ENCODE assay signal across 19 cellular contexts in genomic region chr6:149831380-149831820, GRCh38. TPM values are rescaled to one million over a fixed set of nuclear protein-coding genes. Genes with fewer than 3 reads are reported as not detected.
A peak's percentile ranks its signal among the peaks of the same experiment; 100 is the strongest.
DNase-seq lines count a peak whose midpoint lies in the region; ATAC-seq, FAIRE-seq and TF ChIP-seq lines count a peak whose summit lies in the region.
"Had no signal": no experiment of that assay in that cellular context is flagged by ENCODE, and none has a peak within 500 bp of the region (broad histone marks: within the 10 kb centered on the region; RNA-seq: fewer than 3 reads in every experiment).

No MANE protein-coding gene starts in this region.

- H3K4me2 ChIP-seq in astrocyte (ENCODE audit: low read length) (peak overlapping the region; percentile 42), skeletal muscle satellite cell (ENCODE audit: low read length) (peak overlapping the region; percentile 72)

- TF ChIP-seq CTCF in astrocyte (IDR thresholded peaks at IDR 0.05; ENCODE audit: insufficient read depth, low read depth, low read length), result no peak

- H3K4me1 ChIP-seq in astrocyte (ENCODE audit: insufficient read depth, low read length) (no peaks in the 10 kb centered on the region), skeletal muscle satellite cell (ENCODE audit: control insufficient read depth, insufficient read depth, low read length) (no peaks in the 10 kb centered on the region)

- H3K9me3 ChIP-seq in astrocyte (ENCODE audit: insufficient read depth, low read depth, low read length), result no peaks in the 10 kb centered on the region
- H3K9me3 ChIP-seq in skeletal muscle satellite cell (replicated peaks; ENCODE audit: low read length), result no peaks in the 10 kb centered on the region

- peaks cover 3% of the 10 kb centered on the region for H3K4me1 Mint-ChIP-seq in astrocyte (ENCODE audit: low read depth, unreplicated experiment)
- H3K4me1 Mint-ChIP-seq: activated B cell treated with CpG ODN at 0.5 μM for 24 hours, naive B cell had no signal

- H3K36me3 Mint-ChIP-seq in astrocyte (ENCODE audit: low read depth, unreplicated experiment), result no peaks in the 10 kb centered on the region
- H3K36me3 Mint-ChIP-seq: activated CD8-positive, alpha-beta memory T cell treated with anti-CD3 and anti-CD28 coated beads, Interleukin-2, amount 10 ng/mL, durations not matched to agents 7 days and 5 days; naive B cell had no signal

- no peaks in the 10 kb centered on the region for H3K27me3 Mint-ChIP-seq in astrocyte (ENCODE audit: low read depth, unreplicated experiment)

- no peaks in the 10 kb centered on the region for H3K9me3 Mint-ChIP-seq in astrocyte (ENCODE audit: unreplicated experiment)
- H3K9me3 Mint-ChIP-seq: activated B cell treated with CpG ODN at 0.5 μM for 24 hours; naive B cell; T-helper 1 cell treated with Interleukin-12 subunit alpha and Interleukin-12 subunit beta and Interleukin-4 antibody, amounts not matched to agents 30 μg/mL and 1 μg/mL, for 36 hours had no signal

- no peak overlapping the region for H3K4me3 ChIP-seq in astrocyte (ENCODE audit: insufficient read depth, low read depth, low read length)
- peak overlapping the region; percentile 48 for H3K4me3 ChIP-seq in skeletal muscle satellite cell (ENCODE audit: low read length)

- no peak overlapping the region for H3K4me3 Mint-ChIP-seq in astrocyte (ENCODE audit: unreplicated experiment)
- H3K4me3 Mint-ChIP-seq: activated B cell treated with CpG ODN at 0.5 μM for 24 hours; activated CD8-positive, alpha-beta memory T cell treated with anti-CD3 and anti-CD28 coated beads, Interleukin-2, amount 10 ng/mL, durations not matched to agents 7 days and 5 days; naive B cell; T-helper 1 cell treated with Interleukin-12 subunit alpha and Interleukin-12 subunit beta and Interleukin-4 antibody, amounts not matched to agents 30 μg/mL and 1 μg/mL, for 36 hours had no signal

- H3K27ac Mint-ChIP-seq in astrocyte (ENCODE audit: unreplicated experiment), result no peak overlapping the region
- H3K27ac Mint-ChIP-seq: activated B cell treated with CpG ODN at 0.5 μM for 24 hours; activated CD8-positive, alpha-beta memory T cell treated with anti-CD3 and anti-CD28 coated beads, Interleukin-2, amount 10 ng/mL, durations not matched to agents 7 days and 5 days; naive B cell; T-helper 1 cell treated with Interleukin-12 subunit alpha and Interleukin-12 subunit beta and Interleukin-4 antibody, amounts not matched to agents 30 μg/mL and 1 μg/mL, for 36 hours had no signal

- H3K79me2 ChIP-seq in astrocyte (ENCODE audit: insufficient read depth, low read length), result no peaks in the 10 kb centered on the region

- H3K9ac ChIP-seq in astrocyte (ENCODE audit: low read length) (peak overlapping the region; percentile 6), skeletal muscle satellite cell (ENCODE audit: low read depth, low read length) (no peak overlapping the region)

- no peak for FAIRE-seq in astrocyte (lab: Jason Lieb, UNC)
- FAIRE-seq: H1 had no signal

- H3K36me3 ChIP-seq in astrocyte (ENCODE audit: insufficient read depth, low read length), result no peaks in the 10 kb centered on the region
- no peaks in the 10 kb centered on the region for H3K36me3 ChIP-seq in skeletal muscle satellite cell (ENCODE audit: insufficient read depth, low read length)

- ATAC-seq in HG03442 (IDR thresholded peaks at IDR 0.05; ENCODE audit: unreplicated experiment), result no peak
- ATAC-seq: activated CD8-positive, alpha-beta memory T cell treated with anti-CD3 and anti-CD28 coated beads, Interleukin-2, amount 10 ng/mL, durations not matched to agents 7 days and 5 days; left lobe of liver had no signal

- H3K27ac ChIP-seq in astrocyte (ENCODE audit: low read depth, low read length), result no peak overlapping the region
- H3K27ac ChIP-seq in layer of hippocampus (ENCODE audit: low read depth, low read length), result peak overlapping the region; percentile 91

- H4K20me1 ChIP-seq in astrocyte (ENCODE audit: insufficient read depth, low read length), result peaks cover 6% of the 10 kb centered on the region

- DNase-seq in HuH-7 (ENCODE audit: low spot score) (peak; percentile 39), astrocyte (ENCODE audit: low read depth) (no peak), NCI-H1417 treated with DMSO at 0.1 percent for 48 hours (lab: John Stamatoyannopoulos, UW) (no peak), SW480 (ENCODE audit: low spot score) (no peak), retina (no peak)
- DNase-seq: activated B cell treated with CpG ODN at 0.5 μM for 24 hours; activated CD8-positive, alpha-beta memory T cell treated with anti-CD3 and anti-CD28 coated beads, Interleukin-2, amount 10 ng/mL, durations not matched to agents 7 days and 5 days; activated effector memory CD4-positive, alpha-beta T cell treated with anti-CD3 and anti-CD28 coated beads, Interleukin-2, amount 50 U/mL, for 16 hours; DMS79; naive B cell; NCI-H2029 treated with DMSO at 0.1 percent for 48 hours; NCI-H526 treated with DMSO at 0.1 percent for 48 hours; RPMI8226 had no signal

- H2AFZ ChIP-seq in astrocyte (ENCODE audit: low read depth, low read length), result no peak overlapping the region

- H3K27me3 ChIP-seq in astrocyte (ENCODE audit: insufficient read depth, low read length) (no peaks in the 10 kb centered on the region), layer of hippocampus (ENCODE audit: control insufficient read depth, insufficient read depth, low read length) (no peaks in the 10 kb centered on the region), skeletal muscle satellite cell (ENCODE audit: control insufficient read depth, insufficient read depth, low read length) (no peaks in the 10 kb centered on the region)

RNA-seq across cellular contexts. Expression of gene LRP11, which starts 32.8 kb away (rescaled TPM):
- total RNA-seq in astrocyte, result 24.2 and 26.2 TPM in 2 replicates
- total RNA-seq in skeletal muscle satellite cell (2012; rRNA removed), result 30.6 and 34.7 TPM in 2 replicates
